Comparison of ENCODE assay signal across 10 cellular contexts in genomic region chr22:30823015-30823370, GRCh38.
DNase-seq lines count a peak whose midpoint lies in the region; ATAC-seq, FAIRE-seq and TF ChIP-seq lines count a peak whose summit lies in the region.
"Had no signal": no experiment of that assay in that cellular context is flagged by ENCODE, and none has a peak within 500 bp of the region (broad histone marks: within the 10 kb centered on the region; RNA-seq: fewer than 3 reads in every experiment).

No MANE protein-coding gene starts in this region.

- in situ Hi-C loops in T47D (cut with HindIII; ENCODE audit: low pct_unique_long_range_greater_than_20kb, low sequenced_read_pairs) (no loop called here), mammary epithelial cell (cut with MboI; ENCODE audit: low sequenced_read_pairs in 2 of 2) (no loop called here)

- H3K4me2 ChIP-seq in mammary epithelial cell (ENCODE audit: insufficient read depth, low read depth, low read length) (no peak overlapping the region), astrocyte (ENCODE audit: low read length) (peak overlapping the region; percentile 90)

- H3K27ac Mint-ChIP-seq in astrocyte (ENCODE audit: unreplicated experiment) = no peak overlapping the region

- H3K27me3 Mint-ChIP-seq in astrocyte (ENCODE audit: low read depth, unreplicated experiment) = peaks cover 69% of the 10 kb centered on the region

- H2AFZ ChIP-seq in mammary epithelial cell (ENCODE audit: low read depth, low read length) (no peak overlapping the region), astrocyte (ENCODE audit: low read depth, low read length) (peak overlapping the region; percentile 81)

- DNase-seq in T47D (ENCODE audit: low read depth in 1 of 2, low spot score in 1 of 2) (peak; percentile 42 to 73), mammary epithelial cell (no peak), astrocyte (ENCODE audit: low read depth) (no peak), iPS-NIHi11 (ENCODE audit: low spot score) (peak; percentile 78), thoracic aorta (ENCODE audit: low spot score) (no peak), NCI-H2196 (lab: John Stamatoyannopoulos, UW; ENCODE audit: unreplicated experiment) (no peak), GM19238 (ENCODE audit: insufficient read length, low spot score) (no peak)
- no peak for DNase-seq in NK-92 treated with Interleukin-12 subunit alpha and Interleukin-12 subunit beta, amount 100 ng/mL, for 24 hours (lab: John Stamatoyannopoulos, UW)
- DNase-seq: NCI-H187 had no signal

- no peak for TF ChIP-seq CTCF in mammary epithelial cell (conservative IDR thresholded peaks at IDR 0.05 in 1 of 2, IDR thresholded peaks at IDR 0.05 in 1 of 2; ENCODE audit: extremely low read depth in 1 of 2, insufficient read depth in 1 of 2, low read depth in 1 of 2, low read length in 2 of 2)
- no peak for TF ChIP-seq CTCF in astrocyte (IDR thresholded peaks at IDR 0.05; ENCODE audit: insufficient read depth, low read depth, low read length)
- no peak for TF ChIP-seq CTCF in thoracic aorta (IDR thresholded peaks at IDR 0.05)

- H3K9me3 Mint-ChIP-seq in astrocyte (ENCODE audit: unreplicated experiment) = peaks cover 10% of the 10 kb centered on the region

- intact Hi-C loops in mammary epithelial cell (cut with micrococcal nuclease) = no loop called here

- H3K36me3 ChIP-seq in mammary epithelial cell (ENCODE audit: insufficient read depth, low read length) (no peaks in the 10 kb centered on the region), astrocyte (ENCODE audit: insufficient read depth, low read length) (no peaks in the 10 kb centered on the region), thoracic aorta (no peaks in the 10 kb centered on the region)
- H3K36me3 ChIP-seq: HAP-1 had no signal

- dilution Hi-C loops in mammary epithelial cell (cut with HindIII; ENCODE audit: low sequenced_read_pairs) = no loop called here

- no peak for ATAC-seq in thoracic aorta (ENCODE audit: insufficient number of reproducible peaks, low FRiP score, low read depth)

- BruUV-seq in mammary epithelial cell (replicated peaks; lab: Mats Ljungman, UMichigan) = no TSS peak

- H3K79me2 ChIP-seq in mammary epithelial cell (ENCODE audit: insufficient read depth, low read length) = no peaks in the 10 kb centered on the region
- no peaks in the 10 kb centered on the region for H3K79me2 ChIP-seq in astrocyte (ENCODE audit: insufficient read depth, low read length)

- no peaks in the 10 kb centered on the region for H3K9me3 ChIP-seq in mammary epithelial cell (replicated peaks; ENCODE audit: insufficient read depth, low read length)
- no peaks in the 10 kb centered on the region for H3K9me3 ChIP-seq in astrocyte (ENCODE audit: insufficient read depth, low read depth, low read length)
- H3K9me3 ChIP-seq in thoracic aorta = no peaks in the 10 kb centered on the region
- H3K9me3 ChIP-seq: HAP-1 had no signal

- H3K36me3 Mint-ChIP-seq in astrocyte (ENCODE audit: low read depth, unreplicated experiment) = peaks cover 2% of the 10 kb centered on the region

- H3K9ac ChIP-seq in mammary epithelial cell (ENCODE audit: insufficient read depth, low read length) = no peak overlapping the region
- no peak overlapping the region for H3K9ac ChIP-seq in astrocyte (ENCODE audit: low read length)

- no peaks in the 10 kb centered on the region for H4K20me1 ChIP-seq in mammary epithelial cell (ENCODE audit: insufficient read depth, low read length)
- H4K20me1 ChIP-seq in astrocyte (ENCODE audit: insufficient read depth, low read length) = no peaks in the 10 kb centered on the region

- no peak for FAIRE-seq in astrocyte (lab: Jason Lieb, UNC)

- H3K4me1 Mint-ChIP-seq in astrocyte (ENCODE audit: low read depth, unreplicated experiment) = no peaks in the 10 kb centered on the region

- H3K27ac ChIP-seq in mammary epithelial cell (ENCODE audit: insufficient read depth, low read depth, low read length) (no peak overlapping the region), astrocyte (ENCODE audit: low read depth, low read length) (no peak overlapping the region), thoracic aorta (no peak overlapping the region)

- no peaks in the 10 kb centered on the region for H3K27me3 ChIP-seq in mammary epithelial cell (ENCODE audit: insufficient read depth, low read length)
- H3K27me3 ChIP-seq in astrocyte (ENCODE audit: insufficient read depth, low read length) = peaks cover 13% of the 10 kb centered on the region
- H3K27me3 ChIP-seq in thoracic aorta (replicated peaks; ENCODE audit: insufficient read depth) = peaks cover 3% of the 10 kb centered on the region

- 74% methylated on average over 6 of the region's 11 CpGs for WGBS in mammary epithelial cell (ENCODE audit: low coverage, missing lambda C conversion rate)

- peaks cover 7% of the 10 kb centered on the region for H3K4me1 ChIP-seq in mammary epithelial cell (ENCODE audit: insufficient read depth, low read length)
- peaks cover 9% of the 10 kb centered on the region for H3K4me1 ChIP-seq in astrocyte (ENCODE audit: insufficient read depth, low read length)
- peaks cover 4 to 11% of the 10 kb centered on the region in 2 donors for H3K4me1 ChIP-seq in thoracic aorta (ENCODE audit: control insufficient read depth in 1 of 2, low read depth in 2 of 2)
- H3K4me1 ChIP-seq: HAP-1 had no signal

- H3K4me3 Mint-ChIP-seq in astrocyte (ENCODE audit: unreplicated experiment) = peak overlapping the region; percentile 74

- H3K4me3 ChIP-seq in mammary epithelial cell (replicated peaks in 1 of 3; ENCODE audit: insufficient read depth in 1 of 3, low read depth in 2 of 3, low read length in 3 of 3) (no peak overlapping the region), astrocyte (ENCODE audit: insufficient read depth, low read depth, low read length) (peak overlapping the region; percentile 54), thoracic aorta (peak overlapping the region; percentile 49)
- H3K4me3 ChIP-seq: HAP-1 had no signal

- CTCF ChIA-PET in mammary epithelial cell (lab: Charles Lee; ENCODE audit: low non-redundant PET) = no interaction called here

Comparison
In these comparisons a context has a peak if more than half of its experiments do, and no peak if none do; other contexts are left out.
1. DNase-seq: peak in T47D (2 of 2) and iPS-NIHi11 (single experiment); none in mammary epithelial cell (single experiment), astrocyte (single experiment), thoracic aorta (single experiment), NCI-H2196 (single experiment), NK-92 treated with Interleukin-12 subunit alpha and Interleukin-12 subunit beta, amount 100 ng/mL, for 24 hours (single experiment) and GM19238 (single experiment).
2. H3K4me3 ChIP-seq: peak in astrocyte (single experiment) and thoracic aorta (single experiment); none in mammary epithelial cell (0 of 3).